1 cellular context compared by ENCODE assay signal in the genomic region with DNA sequence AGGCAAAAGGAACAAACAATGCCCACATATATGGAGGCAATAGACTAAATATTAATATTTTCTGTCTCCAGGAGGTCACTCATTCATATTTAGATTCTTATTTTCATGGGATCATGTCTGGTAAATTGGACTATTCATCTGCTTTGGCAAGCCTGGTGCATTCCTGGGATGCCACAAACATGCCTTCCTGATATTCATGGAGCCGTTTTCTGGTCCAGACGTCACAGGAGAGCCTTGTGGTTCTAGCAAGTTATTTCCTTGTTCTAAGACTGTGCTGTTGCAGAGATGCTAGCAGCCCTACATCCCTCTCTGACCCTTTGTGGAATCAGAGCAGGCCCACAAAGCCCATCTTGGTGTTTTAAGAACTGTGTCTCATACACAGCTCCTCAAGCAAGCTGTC.
TF ChIP-seq lines count a peak whose summit lies in the region.

No MANE protein-coding gene starts in this region.

TF ChIP-seq in GM23338, 12 proteins besides CTCF, POLR2A, EP300 and RAD21 (continued from another document):
- TF ChIP-seq, protein P1, sequence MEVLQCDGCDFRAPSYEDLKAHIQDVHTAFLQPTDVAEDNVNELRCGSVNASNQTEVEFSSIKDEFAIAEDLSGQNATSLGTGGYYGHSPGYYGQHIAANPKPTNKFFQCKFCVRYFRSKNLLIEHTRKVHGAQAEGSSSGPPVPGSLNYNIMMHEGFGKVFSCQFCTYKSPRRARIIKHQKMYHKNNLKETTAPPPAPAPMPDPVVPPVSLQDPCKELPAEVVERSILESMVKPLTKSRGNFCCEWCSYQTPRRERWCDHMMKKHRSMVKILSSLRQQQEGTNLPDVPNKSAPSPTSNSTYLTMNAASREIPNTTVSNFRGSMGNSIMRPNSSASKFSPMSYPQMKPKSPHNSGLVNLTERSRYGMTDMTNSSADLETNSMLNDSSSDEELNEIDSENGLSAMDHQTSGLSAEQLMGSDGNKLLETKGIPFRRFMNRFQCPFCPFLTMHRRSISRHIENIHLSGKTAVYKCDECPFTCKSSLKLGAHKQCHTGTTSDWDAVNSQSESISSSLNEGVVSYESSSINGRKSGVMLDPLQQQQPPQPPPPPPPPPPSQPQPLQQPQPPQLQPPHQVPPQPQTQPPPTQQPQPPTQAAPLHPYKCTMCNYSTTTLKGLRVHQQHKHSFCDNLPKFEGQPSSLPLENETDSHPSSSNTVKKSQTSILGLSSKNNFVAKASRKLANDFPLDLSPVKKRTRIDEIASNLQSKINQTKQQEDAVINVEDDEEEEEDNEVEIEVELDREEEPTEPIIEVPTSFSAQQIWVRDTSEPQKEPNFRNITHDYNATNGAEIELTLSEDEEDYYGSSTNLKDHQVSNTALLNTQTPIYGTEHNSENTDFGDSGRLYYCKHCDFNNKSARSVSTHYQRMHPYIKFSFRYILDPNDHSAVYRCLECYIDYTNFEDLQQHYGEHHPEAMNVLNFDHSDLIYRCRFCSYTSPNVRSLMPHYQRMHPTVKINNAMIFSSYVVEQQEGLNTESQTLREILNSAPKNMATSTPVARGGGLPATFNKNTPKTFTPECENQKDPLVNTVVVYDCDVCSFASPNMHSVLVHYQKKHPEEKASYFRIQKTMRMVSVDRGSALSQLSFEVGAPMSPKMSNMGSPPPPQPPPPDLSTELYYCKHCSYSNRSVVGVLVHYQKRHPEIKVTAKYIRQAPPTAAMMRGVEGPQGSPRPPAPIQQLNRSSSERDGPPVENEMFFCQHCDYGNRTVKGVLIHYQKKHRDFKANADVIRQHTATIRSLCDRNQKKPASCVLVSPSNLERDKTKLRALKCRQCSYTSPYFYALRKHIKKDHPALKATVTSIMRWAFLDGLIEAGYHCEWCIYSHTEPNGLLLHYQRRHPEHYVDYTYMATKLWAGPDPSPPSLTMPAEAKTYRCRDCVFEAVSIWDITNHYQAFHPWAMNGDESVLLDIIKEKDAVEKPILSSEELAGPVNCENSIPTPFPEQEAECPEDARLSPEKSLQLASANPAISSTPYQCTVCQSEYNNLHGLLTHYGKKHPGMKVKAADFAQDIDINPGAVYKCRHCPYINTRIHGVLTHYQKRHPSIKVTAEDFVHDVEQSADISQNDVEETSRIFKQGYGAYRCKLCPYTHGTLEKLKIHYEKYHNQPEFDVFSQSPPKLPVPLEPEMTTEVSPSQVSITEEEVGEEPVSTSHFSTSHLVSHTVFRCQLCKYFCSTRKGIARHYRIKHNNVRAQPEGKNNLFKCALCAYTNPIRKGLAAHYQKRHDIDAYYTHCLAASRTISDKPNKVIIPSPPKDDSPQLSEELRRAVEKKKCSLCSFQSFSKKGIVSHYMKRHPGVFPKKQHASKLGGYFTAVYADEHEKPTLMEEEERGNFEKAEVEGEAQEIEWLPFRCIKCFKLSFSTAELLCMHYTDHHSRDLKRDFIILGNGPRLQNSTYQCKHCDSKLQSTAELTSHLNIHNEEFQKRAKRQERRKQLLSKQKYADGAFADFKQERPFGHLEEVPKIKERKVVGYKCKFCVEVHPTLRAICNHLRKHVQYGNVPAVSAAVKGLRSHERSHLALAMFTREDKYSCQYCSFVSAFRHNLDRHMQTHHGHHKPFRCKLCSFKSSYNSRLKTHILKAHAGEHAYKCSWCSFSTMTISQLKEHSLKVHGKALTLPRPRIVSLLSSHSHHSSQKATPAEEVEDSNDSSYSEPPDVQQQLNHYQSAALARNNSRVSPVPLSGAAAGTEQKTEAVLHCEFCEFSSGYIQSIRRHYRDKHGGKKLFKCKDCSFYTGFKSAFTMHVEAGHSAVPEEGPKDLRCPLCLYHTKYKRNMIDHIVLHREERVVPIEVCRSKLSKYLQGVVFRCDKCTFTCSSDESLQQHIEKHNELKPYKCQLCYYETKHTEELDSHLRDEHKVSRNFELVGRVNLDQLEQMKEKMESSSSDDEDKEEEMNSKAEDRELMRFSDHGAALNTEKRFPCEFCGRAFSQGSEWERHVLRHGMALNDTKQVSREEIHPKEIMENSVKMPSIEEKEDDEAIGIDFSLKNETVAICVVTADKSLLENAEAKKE (CRISPR knock-in tag; IDR thresholded peaks at IDR 0.05) = no peak
- no peak for TF ChIP-seq ZNF331 (CRISPR knock-in tag; IDR thresholded peaks at IDR 0.05; ENCODE audit: low read depth)
- no peak for TF ChIP-seq JUNB (IDR thresholded peaks at IDR 0.05; ENCODE audit: unreplicated experiment)
- TF ChIP-seq EZH2 (IDR thresholded peaks at IDR 0.05; ENCODE audit: low read depth, unreplicated experiment) = no peak
- TF ChIP-seq, protein P2, sequence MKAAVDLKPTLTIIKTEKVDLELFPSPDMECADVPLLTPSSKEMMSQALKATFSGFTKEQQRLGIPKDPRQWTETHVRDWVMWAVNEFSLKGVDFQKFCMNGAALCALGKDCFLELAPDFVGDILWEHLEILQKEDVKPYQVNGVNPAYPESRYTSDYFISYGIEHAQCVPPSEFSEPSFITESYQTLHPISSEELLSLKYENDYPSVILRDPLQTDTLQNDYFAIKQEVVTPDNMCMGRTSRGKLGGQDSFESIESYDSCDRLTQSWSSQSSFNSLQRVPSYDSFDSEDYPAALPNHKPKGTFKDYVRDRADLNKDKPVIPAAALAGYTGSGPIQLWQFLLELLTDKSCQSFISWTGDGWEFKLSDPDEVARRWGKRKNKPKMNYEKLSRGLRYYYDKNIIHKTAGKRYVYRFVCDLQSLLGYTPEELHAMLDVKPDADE (IDR thresholded peaks at IDR 0.05) = no peak
